In genomic region chr2:198114064-198114463, GRCh38 we compare ENCODE assay signal across 19 cellular contexts.
DNase-seq lines count a peak whose midpoint lies in the region; ATAC-seq, FAIRE-seq and TF ChIP-seq lines count a peak whose summit lies in the region.
"Had no signal": no experiment of that assay in that cellular context is flagged by ENCODE, and none has a peak within 500 bp of the region (broad histone marks: within the 10 kb centered on the region; RNA-seq: fewer than 3 reads in every experiment).

No MANE protein-coding gene starts in this region.

- H3K9me3 ChIP-seq in K562 (replicated peaks; ENCODE audit: control insufficient read depth, insufficient read depth, low read depth, low read length) (no peaks in the 10 kb centered on the region), cardiac muscle cell (ENCODE audit: low read depth) (no peaks in the 10 kb centered on the region), left ventricle myocardium inferior (replicated peaks) (no peaks in the 10 kb centered on the region), endodermal cell (ENCODE audit: control insufficient read depth, low read length) (no peaks in the 10 kb centered on the region), left lung (no peaks in the 10 kb centered on the region)
- H3K9me3 ChIP-seq: A549, Caco-2 had no signal

- ATAC-seq in K562 (no peak), left lung (no peak)
- ATAC-seq: A549, GM23338 had no signal

- H3K27me3 ChIP-seq in K562 (ENCODE audit: control insufficient read depth in 2 of 2, insufficient read depth in 2 of 2, low read length in 2 of 2) (no peaks in the 10 kb centered on the region), cardiac muscle cell (no peaks in the 10 kb centered on the region), left ventricle myocardium inferior (ENCODE audit: low read depth) (no peaks in the 10 kb centered on the region), endodermal cell (ENCODE audit: control insufficient read depth, insufficient read depth, low read length, poor library complexity, severe bottlenecking) (no peaks in the 10 kb centered on the region), left lung (no peaks in the 10 kb centered on the region)

- DNase-seq in K562 (ENCODE audit: extremely low read depth in 1 of 4, low spot score in 3 of 4) (peak in 2 of 4 experiments; percentile 11 to 18), cardiac muscle cell (ENCODE audit: low read depth in 1 of 2, low spot score in 1 of 2) (peak in 1 of 2 donors; percentile 27), left ventricle myocardium inferior (peak; percentile 26), substantia nigra (lab: John Stamatoyannopoulos, UW) (no peak), endodermal cell (no peak), left lung (no peak), inferior parietal cortex (ENCODE audit: extremely low spot score) (no peak)
- DNase-seq: AML-193; Caco-2; CD4-positive, alpha-beta T cell; GDM1; HCEC 1CT had no signal

- H4K20me1 ChIP-seq in K562 (replicated peaks; ENCODE audit: control insufficient read depth, insufficient read depth, low read length): no peaks in the 10 kb centered on the region

- no peak overlapping the region for H3K9ac ChIP-seq in K562 (ENCODE audit: insufficient read depth in 1 of 2, low read depth in 2 of 2, low read length in 2 of 2)
- H3K9ac ChIP-seq in endodermal cell (ENCODE audit: extremely low read depth, low read length, poor library complexity, severe bottlenecking): no peak overlapping the region

- CTCF ChIA-PET in K562 (lab: Yijun Ruan, JAX; ENCODE audit: low intra/inter-chr PET ratio): no interaction called here

- no peaks in the 10 kb centered on the region for H3K9me1 ChIP-seq in K562 (ENCODE audit: control insufficient read depth, insufficient read depth, low read length)

- no peaks in the 10 kb centered on the region for H3K27me3 Mint-ChIP-seq in endodermal cell (ENCODE audit: insufficient read depth)
- H3K27me3 Mint-ChIP-seq: CD4-positive, alpha-beta T cell had no signal

- H3K9me3 Mint-ChIP-seq in endodermal cell: no peaks in the 10 kb centered on the region
- H3K9me3 Mint-ChIP-seq: CD4-positive, alpha-beta T cell; GM23338 had no signal

- no peaks in the 10 kb centered on the region for H3K79me2 ChIP-seq in K562 (ENCODE audit: control insufficient read depth, insufficient read depth, low read length)

- POLR2A ChIA-PET in K562 (lab: Yijun Ruan, JAX): interaction anchor here (0.6 to 1.7 kb wide), 2 partner anchors 18 to 310 kb away, joined by 3 read pairs; partner anchors contain the start of gene PLCL1

- FAIRE-seq in K562 (lab: Jason Lieb, UNC): no peak
- FAIRE-seq: A549, D721Med, GM12892, GM18507, H54 had no signal

- no peak overlapping the region for H3K27ac Mint-ChIP-seq in endodermal cell
- H3K27ac Mint-ChIP-seq: CD4-positive, alpha-beta T cell; GM23338 had no signal

- no peak overlapping the region for H3K4me2 ChIP-seq in K562 (ENCODE audit: insufficient read depth, low read length)
- H3K4me2 ChIP-seq: A549, GM23338 had no signal

- intact Hi-C loops in K562 (cut with micrococcal nuclease) (no loop called here), left ventricle myocardium inferior (cut with micrococcal nuclease) (no loop called here), left lung (cut with DNase I) (no loop called here)

- H3K36me3 Mint-ChIP-seq in endodermal cell (ENCODE audit: low read depth): no peaks in the 10 kb centered on the region

- no peak for TF ChIP-seq POLR2A in K562 (conservative IDR thresholded peaks at IDR 0.05)

- H3K36me3 ChIP-seq in K562 (ENCODE audit: control insufficient read depth, insufficient read depth, low read length): peaks cover 5% of the 10 kb centered on the region; the same call in 1 of the 3 replicates
- no peaks in the 10 kb centered on the region for H3K36me3 ChIP-seq in cardiac muscle cell
- no peaks in the 10 kb centered on the region for H3K36me3 ChIP-seq in left ventricle myocardium inferior
- no peaks in the 10 kb centered on the region for H3K36me3 ChIP-seq in endodermal cell (ENCODE audit: control insufficient read depth, insufficient read depth, low read length)
- H3K36me3 ChIP-seq in left lung: no peaks in the 10 kb centered on the region

- H3K4me1 ChIP-seq in K562 (replicated peaks in 1 of 2; ENCODE audit: control insufficient read depth in 2 of 2, insufficient read depth in 2 of 2, low read length in 2 of 2): no peaks in the 10 kb centered on the region; a peak in 1 of 5 replicates
- H3K4me1 ChIP-seq in cardiac muscle cell (ENCODE audit: low read depth): peaks cover 41% of the 10 kb centered on the region
- H3K4me1 ChIP-seq in left ventricle myocardium inferior: peaks cover 85% of the 10 kb centered on the region
- H3K4me1 ChIP-seq in endodermal cell (ENCODE audit: control insufficient read depth, insufficient read depth, low read length): no peaks in the 10 kb centered on the region
- H3K4me1 ChIP-seq in left lung: no peaks in the 10 kb centered on the region
- H3K4me1 ChIP-seq: A549, Caco-2 had no signal

- TF ChIP-seq CTCF in K562 (IDR thresholded peaks at IDR 0.05 in 2 of 3, conservative IDR thresholded peaks at IDR 0.05 in 1 of 3; ENCODE audit: insufficient read depth in 2 of 3, low read depth in 1 of 3, low read length in 3 of 3): no peak
- TF ChIP-seq CTCF in cardiac muscle cell (IDR thresholded peaks at IDR 0.05; ENCODE audit: low read depth, low read length): no peak
- TF ChIP-seq CTCF in left ventricle myocardium inferior (IDR thresholded peaks at IDR 0.05; ENCODE audit: borderline replicate concordance): no peak
- TF ChIP-seq CTCF in endodermal cell (conservative IDR thresholded peaks at IDR 0.05): no peak
- no peak for TF ChIP-seq CTCF in left lung (IDR thresholded peaks at IDR 0.05)

- BruUV-seq in K562 (replicated peaks; lab: Mats Ljungman, UMichigan): no TSS peak

- H3K27ac ChIP-seq in K562 (ENCODE audit: extremely low read depth, low read depth, low read length) (no peak overlapping the region), cardiac muscle cell (peak overlapping the region; percentile 15), left ventricle myocardium inferior (replicated peaks) (peak overlapping the region; percentile 65), substantia nigra (ENCODE audit: low read depth, low read length, poor library complexity, severe bottlenecking) (peak overlapping the region; percentile 9), endodermal cell (ENCODE audit: low read depth, low read length) (no peak overlapping the region), left lung (no peak overlapping the region)
- H3K27ac ChIP-seq: A549, C4-2B had no signal

- TF ChIP-seq RAD21 in K562 (CRISPR knock-in tag; conservative IDR thresholded peaks at IDR 0.05 in 1 of 2, IDR thresholded peaks at IDR 0.05 in 1 of 2): no peak

- no peak overlapping the region for H3K4me3 Mint-ChIP-seq in endodermal cell
- H3K4me3 Mint-ChIP-seq: CD4-positive, alpha-beta T cell; GM23338 had no signal

- WGBS in K562 (ENCODE audit: insufficient coverage, low coverage, missing lambda C conversion rate): 0% methylated on average over 1 of the region's 1 CpG
- WGBS in endodermal cell (ENCODE audit: insufficient coverage in 1 of 2, insufficient read length in 1 of 2), 2 experiments: 71% methylated on average over 1 of the region's 1 CpG; no CpG with 5 or more reads in 1 of the 2 experiments

- H3K4me3 ChIP-seq in K562 (no peak overlapping the region), cardiac muscle cell (no peak overlapping the region), left ventricle myocardium inferior (no peak overlapping the region), endodermal cell (ENCODE audit: low read length) (no peak overlapping the region), left lung (no peak overlapping the region)
- H3K4me3 ChIP-seq: A549, GM23338 had no signal

- no peaks in the 10 kb centered on the region for H3K4me1 Mint-ChIP-seq in endodermal cell

- in situ Hi-C loops in K562 (cut with MboI): no loop called here

- TF ChIP-seq EP300 in K562 (IDR thresholded peaks at IDR 0.05; ENCODE audit: low read length): no peak

- H2AFZ ChIP-seq in K562 (ENCODE audit: low read depth, low read length): no peak overlapping the region

TF ChIP-seq in K562, 482 proteins besides CTCF, POLR2A, EP300 and RAD21 (continues in another document):
- TF ChIP-seq E2F8 (IDR thresholded peaks at IDR 0.05; ENCODE audit: low read depth, partially characterized antibody) (no peak), MTA1 (IDR thresholded peaks at IDR 0.05; ENCODE audit: borderline replicate concordance) (no peak), POLR3A (IDR thresholded peaks at IDR 0.05; ENCODE audit: borderline replicate concordance, extremely low read depth, insufficient read depth, insufficient read length) (no peak), TCF3 (CRISPR knock-in tag; IDR thresholded peaks at IDR 0.05) (peak; percentile 38; the same call in 1 of the 2 replicates), CBFA2T3 (IDR thresholded peaks at IDR 0.05) (peak; percentile 57), CGGBP1 (CRISPR knock-in tag; IDR thresholded peaks at IDR 0.05) (no peak), IFI16 (CRISPR knock-in tag; IDR thresholded peaks at IDR 0.05) (no peak)

Comparison
In these comparisons a context has a peak if more than half of its experiments do, and no peak if none do; other contexts are left out.
1. H3K27ac ChIP-seq: peak in cardiac muscle cell (single experiment), left ventricle myocardium inferior (single experiment) and substantia nigra (single experiment); none in K562 (single experiment), endodermal cell (single experiment) and left lung (0 of 2).